ENCODE assay signal across 10 cellular contexts in the genomic region with DNA sequence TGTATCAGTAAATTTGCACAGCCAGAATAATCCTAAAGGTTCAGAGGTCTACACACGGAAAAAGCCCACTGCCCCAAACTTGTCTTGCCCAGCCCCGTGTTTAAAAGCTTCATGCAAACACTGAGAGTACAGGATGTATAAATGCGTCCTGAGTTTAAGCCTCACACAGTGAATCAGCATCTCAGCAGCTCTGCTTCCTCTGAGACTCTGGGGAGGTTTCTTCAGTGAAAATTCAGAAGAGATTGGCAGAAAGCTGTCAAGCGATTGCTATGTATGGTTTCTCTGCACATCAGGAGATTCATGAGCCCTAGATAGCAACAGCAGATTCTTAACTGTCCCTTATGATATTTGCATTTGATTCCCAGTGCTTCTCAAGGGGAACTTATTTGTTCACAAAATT. TPM values are rescaled to one million over a fixed set of nuclear protein-coding genes. Genes with fewer than 3 reads are reported as not detected.
DNase-seq lines count a peak whose midpoint lies in the region; ATAC-seq, FAIRE-seq and TF ChIP-seq lines count a peak whose summit lies in the region.
"Had no signal": no experiment of that assay in that cellular context is flagged by ENCODE, and none has a peak within 500 bp of the region (broad histone marks: within the 10 kb centered on the region; RNA-seq: fewer than 3 reads in every experiment).

No MANE protein-coding gene starts in this region.

- no peak for TF ChIP-seq EP300 in GM12878 (IDR thresholded peaks at IDR 0.05; ENCODE audit: borderline replicate concordance in 1 of 2, control insufficient read depth in 1 of 2, low read depth in 2 of 2, low read length in 2 of 2)

- RAD21 ChIA-PET in GM12878 (lab: Charles Lee; ENCODE audit: unreplicated experiment): no interaction called here

- ATAC-seq in CD8-positive, alpha-beta T cell: peak; percentile 28
- ATAC-seq in GM12878 (peak; percentile 40), lung (ENCODE audit: insufficient read depth, low FRiP score) (no peak), HG03108 (IDR thresholded peaks at IDR 0.05; ENCODE audit: unreplicated experiment) (no peak), GM19023 (IDR thresholded peaks at IDR 0.05; ENCODE audit: unreplicated experiment) (no peak), left ventricle myocardium superior (no peak)
- ATAC-seq: Right ventricle myocardium inferior had no signal

- H3K9me2 ChIP-seq in Loucy (replicated peaks; ENCODE audit: low read depth, low read length): no peaks in the 10 kb centered on the region

- no peak for FAIRE-seq in GM12878 (lab: Jason Lieb, UNC)

- H3K36me3 ChIP-seq in CD8-positive, alpha-beta T cell (ENCODE audit: insufficient read depth, low read length): no peaks in the 10 kb centered on the region
- H3K36me3 ChIP-seq in Loucy (ENCODE audit: insufficient read depth, low read length): no peaks in the 10 kb centered on the region
- no peaks in the 10 kb centered on the region for H3K36me3 ChIP-seq in GM12878 (ENCODE audit: control insufficient read depth in 2 of 2, insufficient read depth in 2 of 2, low read length in 1 of 2)
- no peaks in the 10 kb centered on the region for H3K36me3 ChIP-seq in lung (ENCODE audit: control insufficient read depth in 2 of 2, insufficient read depth in 2 of 2, low read length in 2 of 2)
- H3K36me3 ChIP-seq: thoracic aorta had no signal

- peaks cover 48% of the 10 kb centered on the region for H3K4me1 Mint-ChIP-seq in CD8-positive, alpha-beta T cell (ENCODE audit: low read depth)

- intact Hi-C loops in CD8-positive, alpha-beta T cell (cut with DNase I, micrococcal nuclease): no loop called here
- intact Hi-C loops in GM12878 (cut with micrococcal nuclease; ENCODE audit: unreplicated experiment) (no loop called here), left ventricle myocardium superior (cut with micrococcal nuclease) (no loop called here)

- peak overlapping the region; percentile 27 for H3K9ac ChIP-seq in Loucy (ENCODE audit: low read depth, low read length, poor library complexity, severe bottlenecking)
- no peak overlapping the region for H3K9ac ChIP-seq in GM12878 (ENCODE audit: control insufficient read depth, insufficient read depth, low read length)

- no TSS peak for BruUV-seq in GM12878 (replicated peaks; lab: Mats Ljungman, UMichigan)

- no peaks in the 10 kb centered on the region for H3K79me2 ChIP-seq in Loucy (ENCODE audit: insufficient read depth, low read length)
- H3K79me2 ChIP-seq in GM12878 (ENCODE audit: control insufficient read depth, insufficient read depth, low read length): no peaks in the 10 kb centered on the region

- TF ChIP-seq POLR2A in GM12878 (IDR thresholded peaks at IDR 0.05; ENCODE audit: low read depth, low read length): no peak

- no peak overlapping the region for H3K4me3 ChIP-seq in CD8-positive, alpha-beta T cell (ENCODE audit: low read depth, low read length)
- peak overlapping the region; percentile 51 for H3K4me3 ChIP-seq in Loucy (ENCODE audit: low read length, poor library complexity, severe bottlenecking)
- H3K4me3 ChIP-seq in GM12878: no peak overlapping the region
- no peak overlapping the region for H3K4me3 ChIP-seq in lung

- CTCF ChIA-PET in CD8-positive, alpha-beta T cell (lab: Charles Lee): interaction anchor here (1.3 kb wide), 1 partner anchor 259 kb away, joined by 3 read pairs; no protein-coding TSS in a partner anchor
- CTCF ChIA-PET in GM12878 (lab: Yijun Ruan, JAX): interaction anchor here (1.7 kb wide), 1 partner anchor 14 kb away, joined by 3 read pairs; no protein-coding TSS in a partner anchor

- peak overlapping the region; percentile 47 for H3K4me3 Mint-ChIP-seq in CD8-positive, alpha-beta T cell

- no peak for TF ChIP-seq CTCF in CD8-positive, alpha-beta T cell (IDR thresholded peaks at IDR 0.05)
- TF ChIP-seq CTCF in Loucy (conservative IDR thresholded peaks at IDR 0.05; ENCODE audit: low read length): no peak
- no peak for TF ChIP-seq CTCF in GM12878 (IDR thresholded peaks at IDR 0.05 in 2 of 3, conservative IDR thresholded peaks at IDR 0.05 in 1 of 3; ENCODE audit: control insufficient read depth in 2 of 3, extremely low read depth in 1 of 3, insufficient read depth in 1 of 3, low read depth in 3 of 3, low read length in 3 of 3)
- no peak for TF ChIP-seq CTCF in lung (IDR thresholded peaks at IDR 0.05; ENCODE audit: control extremely low read depth, extremely low read depth)

- WGBS in GM12878 (ENCODE audit: insufficient coverage, insufficient replicate concordance, low lambda C conversion rate, missing lambda C conversion rate): 15% methylated on average over 4 of the region's 4 CpGs
- 7 to 19% methylated on average over 4 of the region's 4 CpGs for WGBS in lung, 2 donors

- peak in 1 of 7 experiments; percentile 47 for DNase-seq in CD8-positive, alpha-beta T cell
- DNase-seq in GM12878 (ENCODE audit: low read depth, low spot score) (no peak), lung (ENCODE audit: low spot score) (peak; percentile 11), left ventricle myocardium superior (no peak)
- no peak for DNase-seq in activated naive CD4-positive, alpha-beta T cell (lab: John Stamatoyannopoulos, UW)

- H3K36me3 Mint-ChIP-seq in CD8-positive, alpha-beta T cell: no peaks in the 10 kb centered on the region

- H4K20me1 ChIP-seq in Loucy (ENCODE audit: insufficient read depth, low read length, poor library complexity, severe bottlenecking) (no peaks in the 10 kb centered on the region), GM12878 (ENCODE audit: control insufficient read depth, insufficient read depth) (no peaks in the 10 kb centered on the region)

- H3K27me3 ChIP-seq in CD8-positive, alpha-beta T cell (ENCODE audit: insufficient read depth, low read length): no peaks in the 10 kb centered on the region
- peaks cover 22% of the 10 kb centered on the region for H3K27me3 ChIP-seq in Loucy (ENCODE audit: insufficient read depth, low read length, poor library complexity, severe bottlenecking)
- peaks cover 1 to 7% of the 10 kb centered on the region in 2 experiments; a peak in 3 of 4 replicates for H3K27me3 ChIP-seq in GM12878 (replicated peaks in 1 of 2; ENCODE audit: control insufficient read depth in 2 of 2, insufficient read depth in 2 of 2, low read length in 1 of 2)
- no peaks in the 10 kb centered on the region for H3K27me3 ChIP-seq in lung (ENCODE audit: control insufficient read depth, insufficient read depth)

- no peaks in the 10 kb centered on the region for H3K9me3 ChIP-seq in CD8-positive, alpha-beta T cell (ENCODE audit: low read length)
- no peaks in the 10 kb centered on the region for H3K9me3 ChIP-seq in Loucy (ENCODE audit: insufficient read depth, low read depth, low read length)
- H3K9me3 ChIP-seq in GM12878 (replicated peaks; ENCODE audit: control insufficient read depth, insufficient read depth, low read length): no peaks in the 10 kb centered on the region
- H3K9me3 ChIP-seq in lung (ENCODE audit: control insufficient read depth in 2 of 2, insufficient read depth in 1 of 2, low read length in 1 of 2): no peaks in the 10 kb centered on the region
- H3K9me3 ChIP-seq: thoracic aorta had no signal

- H2AFZ ChIP-seq in Loucy (ENCODE audit: low read length) (no peak overlapping the region), GM12878 (ENCODE audit: control insufficient read depth, low read depth, low read length) (no peak overlapping the region)

- no peaks in the 10 kb centered on the region for H3K9me3 Mint-ChIP-seq in CD8-positive, alpha-beta T cell

- peak overlapping the region; percentile 66 for H3K4me2 ChIP-seq in Loucy (ENCODE audit: low read depth, low read length, poor library complexity, severe bottlenecking)
- H3K4me2 ChIP-seq in GM12878 (ENCODE audit: control insufficient read depth, insufficient read depth): no peak overlapping the region

- POLR2A ChIA-PET in CD8-positive, alpha-beta T cell (lab: Charles Lee): interaction anchor here (0.6 kb wide), 1 partner anchor 65 kb away, joined by 3 read pairs; no protein-coding TSS in a partner anchor
- POLR2A ChIA-PET in GM12878 (lab: Charles Lee): no interaction called here

- in situ Hi-C loops in GM12878 (cut with MboI): no loop called here

- peaks cover 54% of the 10 kb centered on the region for H3K4me1 ChIP-seq in CD8-positive, alpha-beta T cell (ENCODE audit: insufficient read depth, low read length)
- H3K4me1 ChIP-seq in Loucy (ENCODE audit: insufficient read depth, low read length, poor library complexity, severe bottlenecking): peaks cover 23% of the 10 kb centered on the region
- H3K4me1 ChIP-seq in GM12878 (ENCODE audit: control insufficient read depth, insufficient read depth, low read length): no peaks in the 10 kb centered on the region; the same call in 1 of the 2 replicates
- H3K4me1 ChIP-seq in lung (ENCODE audit: control insufficient read depth in 2 of 2, insufficient read depth in 2 of 2, low read length in 2 of 2): peaks cover 0 to 12% of the 10 kb centered on the region in 2 donors

- no peaks in the 10 kb centered on the region; the same call in 1 of the 2 replicates for H3F3A ChIP-seq in Loucy (ENCODE audit: low read depth)

- SMC1A ChIA-PET in GM12878 (lab: Charles Lee; ENCODE audit: uncharacterized antibody, unreplicated experiment): interaction anchor here (1.2 to 1.7 kb wide), 2 partner anchors 13 to 40 kb away, joined by 3 to 4 read pairs; no protein-coding TSS in a partner anchor

- H3K27ac ChIP-seq in CD8-positive, alpha-beta T cell (ENCODE audit: low read depth, low read length): no peak overlapping the region
- H3K27ac ChIP-seq in GM12878 (ENCODE audit: control insufficient read depth, insufficient read depth) (no peak overlapping the region), lung (ENCODE audit: low read depth in 1 of 2, low read length in 1 of 2) (peak overlapping the region in 1 of 2 donors; percentile 13)

- TF ChIP-seq RAD21 in GM12878 (IDR thresholded peaks at IDR 0.05; ENCODE audit: insufficient read depth, low read depth, low read length): no peak

- H3K27ac Mint-ChIP-seq in CD8-positive, alpha-beta T cell: no peak overlapping the region

- peaks cover 15% of the 10 kb centered on the region for H3K27me3 Mint-ChIP-seq in CD8-positive, alpha-beta T cell (ENCODE audit: low read depth)

RNA-seq across cellular contexts. Expression of a gene that starts 27.1 kb away (rescaled TPM):
- total RNA-seq in CD8-positive, alpha-beta T cell: under 1 TPM; 0.75 to 0.84 TPM
- total RNA-seq in GM12878 (2013; cell fraction: nucleolus; rRNA removed): not detected in 2 replicates
- 0.33 and 0.34 TPM in 2 replicates for total RNA-seq in GM12878 (2014; rRNA removed)
- 0.13 and 0.41 TPM in 2 replicates for total RNA-seq in GM12878 (2014; rRNA removed; fragmentation: Illumina TruSeq; extraction: Trizol)
- total RNA-seq in GM12878 (2021): 0.48 and 0.72 TPM in 2 replicates
- polyA plus RNA-seq in GM12878 (2011; ENCODE audit: low read depth): not detected
- 0.03 and 0.13 TPM in 2 replicates for polyA plus RNA-seq in GM12878 (2011; rRNA removed)
- polyA plus RNA-seq in GM12878 (2011; cell fraction: cytosol; rRNA removed): 0.05 and 0.09 TPM in 2 replicates
- polyA plus RNA-seq in GM12878 (2011; cell fraction: nucleus; rRNA removed): 0.12 and 0.16 TPM in 2 replicates
- not detected in 2 replicates for polyA plus RNA-seq in GM12878 (2012)
- polyA plus RNA-seq in GM12878 (2014; fragmentation: Illumina TruSeq; extraction: Trizol): 0.21 and 0.22 TPM in 2 replicates
- polyA plus RNA-seq in GM12878 (2014; fragmentation: Nextera tagmentation; extraction: Ambion mirVana): under 1 TPM; 0.04 to 0.08 TPM
- polyA plus RNA-seq in GM12878 (2014; rRNA removed): 0.49 and 0.55 TPM in 2 replicates
- polyA plus RNA-seq in GM12878 (2016; fragmentation: Nextera tagmentation; extraction: Ambion mirVana): under 1 TPM; 0.12 to 0.14 TPM
- polyA minus RNA-seq in GM12878 (2011; rRNA and poly(A)+ RNA removed): 0.05 TPM in 1 of 2 replicates, not detected in the other
- not detected in 2 replicates for polyA minus RNA-seq in GM12878 (2011; cell fraction: cytosol; rRNA and poly(A)+ RNA removed)
- 0.36 TPM in 1 of 2 replicates, not detected in the other for polyA minus RNA-seq in GM12878 (2011; cell fraction: nucleus; rRNA and poly(A)+ RNA removed)
- total RNA-seq in lung: 10 to 100 TPM; 11.5 to 28.3 TPM
- polyA plus RNA-seq in lung: 10 to 100 TPM in 1 of 2 donors, 1 to 10 TPM in 1; 8.9 to 15.0 TPM
- 4.0 TPM for total RNA-seq in left ventricle myocardium superior

Comparison
In these comparisons a context has a peak if more than half of its experiments do, and no peak if none do; other contexts are left out.
1. ATAC-seq: peak in CD8-positive, alpha-beta T cell (single experiment) and GM12878 (single experiment); none in lung (single experiment), HG03108 (single experiment), GM19023 (single experiment) and left ventricle myocardium superior (single experiment).